ENCODE assay signal across 10 cellular contexts in the genomic region with DNA sequence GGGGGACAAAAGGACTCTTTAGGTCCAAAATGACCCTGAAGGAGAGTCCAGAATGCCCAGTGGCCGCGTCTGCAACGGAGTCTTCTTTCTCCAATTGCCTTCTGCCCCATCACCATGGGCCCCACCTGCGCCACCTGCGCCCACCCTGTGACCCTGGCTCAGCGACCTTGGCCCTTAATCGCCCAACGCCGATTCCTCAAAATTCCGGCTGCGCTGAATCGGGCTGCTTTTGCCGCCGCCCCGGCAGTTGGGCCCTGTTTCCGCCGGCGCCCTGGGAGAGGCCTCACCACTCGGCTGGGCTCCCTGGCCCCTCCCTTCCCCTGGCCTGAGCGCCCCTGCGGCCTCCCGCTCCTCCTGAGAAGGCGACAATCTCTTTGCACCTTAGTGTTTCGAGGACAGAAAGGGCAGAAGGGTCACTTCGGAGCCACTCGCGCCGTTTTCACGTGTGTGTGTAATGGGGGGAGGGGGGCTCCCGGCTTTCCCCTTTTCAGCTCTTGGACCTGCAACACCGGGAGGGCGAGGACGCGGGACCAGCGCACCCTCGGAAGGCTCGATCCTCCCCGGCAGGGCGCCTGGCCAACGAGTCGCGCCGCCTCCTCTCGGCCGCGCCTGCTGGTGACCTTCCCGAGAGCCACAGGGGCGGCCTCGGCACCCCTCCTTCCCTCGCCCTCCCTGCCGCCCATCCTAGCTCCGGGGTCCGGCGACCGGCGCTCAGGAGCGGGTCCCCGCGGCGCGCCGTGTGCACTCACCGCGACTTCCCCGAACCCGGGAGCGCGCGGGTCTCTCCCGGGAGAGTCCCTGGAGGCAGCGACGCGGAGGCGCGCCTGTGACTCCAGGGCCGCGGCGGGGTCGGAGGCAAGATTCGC. TPM values are rescaled to one million over a fixed set of nuclear protein-coding genes. Genes with fewer than 3 reads are reported as not detected.
DNase-seq lines count a peak whose midpoint lies in the region; ATAC-seq and TF ChIP-seq lines count a peak whose summit lies in the region.
"Had no signal": no experiment of that assay in that cellular context is flagged by ENCODE, and none has a peak within 500 bp of the region (broad histone marks: within the 10 kb centered on the region; RNA-seq: fewer than 3 reads in every experiment).

No MANE protein-coding gene starts in this region.

- no peak overlapping the region for H3K27ac Mint-ChIP-seq in activated CD4-positive, alpha-beta T cell treated with anti-CD3 and anti-CD28 coated beads for 36 hours
- H3K27ac Mint-ChIP-seq in activated CD4-positive, alpha-beta T cell treated with anti-CD3 and anti-CD28 coated beads, Interleukin-2, amount 10 ng/mL, durations not matched to agents 7 days and 5 days: no peak overlapping the region
- H3K27ac Mint-ChIP-seq: CD4-positive, alpha-beta memory T cell; dendritic cell treated with granulocyte-macrophage colony-stimulating factor and Interleukin-4, amounts not matched to agents 40 ng/mL and 50 ng/mL, for 4 days had no signal

- H3K4me3 ChIP-seq in SK-N-MC (peak overlapping the region; percentile 47), thoracic aorta (peak overlapping the region; percentile 69)

- H3K4me1 ChIP-seq in thoracic aorta (ENCODE audit: control insufficient read depth in 1 of 2, low read depth in 2 of 2): peaks cover 35 to 47% of the 10 kb centered on the region in 2 donors

- no peak overlapping the region for H3K27ac ChIP-seq in SK-N-MC
- H3K27ac ChIP-seq in thoracic aorta: no peak overlapping the region

- peaks cover 69% of the 10 kb centered on the region for H3K27me3 Mint-ChIP-seq in activated CD4-positive, alpha-beta T cell treated with anti-CD3 and anti-CD28 coated beads for 36 hours
- peaks cover 77% of the 10 kb centered on the region for H3K27me3 Mint-ChIP-seq in activated CD4-positive, alpha-beta T cell treated with anti-CD3 and anti-CD28 coated beads, Interleukin-2, amount 10 ng/mL, durations not matched to agents 7 days and 5 days

- no peaks in the 10 kb centered on the region for H3K36me3 Mint-ChIP-seq in activated CD4-positive, alpha-beta T cell treated with anti-CD3 and anti-CD28 coated beads for 36 hours (ENCODE audit: low read depth)
- H3K36me3 Mint-ChIP-seq in activated CD4-positive, alpha-beta T cell treated with anti-CD3 and anti-CD28 coated beads, Interleukin-2, amount 10 ng/mL, durations not matched to agents 7 days and 5 days (ENCODE audit: low read depth): peaks cover 2% of the 10 kb centered on the region
- H3K36me3 Mint-ChIP-seq: CD4-positive, alpha-beta memory T cell had no signal

- no peak for TF ChIP-seq CTCF in thoracic aorta (IDR thresholded peaks at IDR 0.05)

- H3K9me3 ChIP-seq in SK-N-MC (ENCODE audit: low read depth, low read length) (no peaks in the 10 kb centered on the region), thoracic aorta (no peaks in the 10 kb centered on the region)

- H3K36me3 ChIP-seq in SK-N-MC (ENCODE audit: insufficient read depth, low read length): no peaks in the 10 kb centered on the region
- H3K36me3 ChIP-seq in thoracic aorta: no peaks in the 10 kb centered on the region

- no peak for ATAC-seq in activated CD4-positive, alpha-beta T cell treated with anti-CD3 and anti-CD28 coated beads for 36 hours
- ATAC-seq in thoracic aorta (ENCODE audit: insufficient number of reproducible peaks, low FRiP score, low read depth) (no peak), HG03139 (IDR thresholded peaks at IDR 0.05; ENCODE audit: unreplicated experiment) (no peak)

- POLR2A ChIA-PET in activated CD4-positive, alpha-beta T cell treated with anti-CD3 and anti-CD28 coated beads for 36 hours (lab: Charles Lee): no interaction called here
- POLR2A ChIA-PET in activated CD4-positive, alpha-beta T cell treated with anti-CD3 and anti-CD28 coated beads, Interleukin-2, amount 10 ng/mL, durations not matched to agents 7 days and 5 days (lab: Charles Lee): no interaction called here

- DNase-seq in activated CD4-positive, alpha-beta T cell treated with anti-CD3 and anti-CD28 coated beads for 36 hours: peak; percentile 39
- no peak for DNase-seq in activated CD4-positive, alpha-beta T cell treated with anti-CD3 and anti-CD28 coated beads, Interleukin-2, amount 10 ng/mL, durations not matched to agents 7 days and 5 days
- DNase-seq in SK-N-MC (ENCODE audit: low read depth, low spot score) (no peak), iPS-NIHi11 (ENCODE audit: low spot score) (peak; percentile 71), thoracic aorta (ENCODE audit: low spot score) (no peak), SKM-1 treated with dmso at 0.1 percent for 144 hours (lab: John Stamatoyannopoulos, UW; ENCODE audit: unreplicated experiment) (no peak), anterior cingulate cortex (lab: John Stamatoyannopoulos, UW) (no peak)
- DNase-seq: CD4-positive, alpha-beta memory T cell had no signal

- peaks cover 23% of the 10 kb centered on the region for H3K4me1 Mint-ChIP-seq in activated CD4-positive, alpha-beta T cell treated with anti-CD3 and anti-CD28 coated beads for 36 hours
- peaks cover 14% of the 10 kb centered on the region for H3K4me1 Mint-ChIP-seq in activated CD4-positive, alpha-beta T cell treated with anti-CD3 and anti-CD28 coated beads, Interleukin-2, amount 10 ng/mL, durations not matched to agents 7 days and 5 days

- CTCF ChIA-PET in activated CD4-positive, alpha-beta T cell treated with anti-CD3 and anti-CD28 coated beads for 36 hours (lab: Charles Lee): no interaction called here
- CTCF ChIA-PET in activated CD4-positive, alpha-beta T cell treated with anti-CD3 and anti-CD28 coated beads, Interleukin-2, amount 10 ng/mL, durations not matched to agents 7 days and 5 days (lab: Charles Lee): no interaction called here

- no peak overlapping the region for H3K4me3 Mint-ChIP-seq in activated CD4-positive, alpha-beta T cell treated with anti-CD3 and anti-CD28 coated beads for 36 hours
- no peak overlapping the region for H3K4me3 Mint-ChIP-seq in activated CD4-positive, alpha-beta T cell treated with anti-CD3 and anti-CD28 coated beads, Interleukin-2, amount 10 ng/mL, durations not matched to agents 7 days and 5 days
- H3K4me3 Mint-ChIP-seq: CD4-positive, alpha-beta memory T cell; dendritic cell treated with granulocyte-macrophage colony-stimulating factor and Interleukin-4, amounts not matched to agents 40 ng/mL and 50 ng/mL, for 4 days had no signal

- peaks cover 46% of the 10 kb centered on the region for H3K27me3 ChIP-seq in thoracic aorta (replicated peaks; ENCODE audit: insufficient read depth)

- intact Hi-C loops in activated CD4-positive, alpha-beta T cell treated with anti-CD3 and anti-CD28 coated beads for 36 hours (cut with DNase I, micrococcal nuclease): no loop called here

- no peaks in the 10 kb centered on the region for H3K9me3 Mint-ChIP-seq in activated CD4-positive, alpha-beta T cell treated with anti-CD3 and anti-CD28 coated beads for 36 hours (ENCODE audit: low read depth)
- no peaks in the 10 kb centered on the region for H3K9me3 Mint-ChIP-seq in activated CD4-positive, alpha-beta T cell treated with anti-CD3 and anti-CD28 coated beads, Interleukin-2, amount 10 ng/mL, durations not matched to agents 7 days and 5 days
- H3K9me3 Mint-ChIP-seq: dendritic cell treated with granulocyte-macrophage colony-stimulating factor and Interleukin-4, amounts not matched to agents 40 ng/mL and 50 ng/mL, for 4 days had no signal

- H3K9ac ChIP-seq in SK-N-MC (ENCODE audit: insufficient read length): no peak overlapping the region

RNA-seq across cellular contexts. Expression of a gene that starts 0.5 kb away (rescaled TPM):
- total RNA-seq in activated CD4-positive, alpha-beta T cell treated with anti-CD3 and anti-CD28 coated beads for 36 hours: 1 to 10 TPM; 2.0 to 2.4 TPM
- total RNA-seq in activated CD4-positive, alpha-beta T cell treated with anti-CD3 and anti-CD28 coated beads, Interleukin-2, amount 10 ng/mL, durations not matched to agents 7 days and 5 days: under 1 TPM; 0.05 to 0.19 TPM
- total RNA-seq in thoracic aorta: not detected
- total RNA-seq: CD4-positive, alpha-beta memory T cell had no signal

Comparison
In these comparisons a context has a peak if more than half of its experiments do, and no peak if none do; other contexts are left out.
1. DNase-seq: peak in activated CD4-positive, alpha-beta T cell treated with anti-CD3 and anti-CD28 coated beads for 36 hours (single experiment) and iPS-NIHi11 (single experiment); none in activated CD4-positive, alpha-beta T cell treated with anti-CD3 and anti-CD28 coated beads, Interleukin-2, amount 10 ng/mL, durations not matched to agents 7 days and 5 days (single experiment), SK-N-MC (single experiment), thoracic aorta (single experiment), SKM-1 treated with dmso at 0.1 percent for 144 hours (single experiment) and anterior cingulate cortex (0 of 58).